Comparison of ENCODE assay signal across 1 cellular context in genomic region chr6:34810936-34811632, GRCh38.
TF ChIP-seq lines count a peak whose summit lies in the region.

No MANE protein-coding gene starts in this region.

TF ChIP-seq in K562, 482 proteins besides CTCF, POLR2A, EP300 and RAD21 (continued from another document):
- TF ChIP-seq NR4A1 (CRISPR knock-in tag; IDR thresholded peaks at IDR 0.05) (no peak), NR4A1 (tag; IDR thresholded peaks at IDR 0.05) (no peak), JUND (IDR thresholded peaks at IDR 0.05; ENCODE audit: borderline replicate concordance, low read depth, low read length) (no peak), JUND (tag; IDR thresholded peaks at IDR 0.05; ENCODE audit: borderline replicate concordance, low read depth, low read length) (peak; percentile 38; the same call in 1 of the 3 replicates), SETDB1 (IDR thresholded peaks at IDR 0.05; ENCODE audit: low read length) (no peak), ZBTB8A (IDR thresholded peaks at IDR 0.05; ENCODE audit: partially characterized antibody) (no peak), ZSCAN29 (IDR thresholded peaks at IDR 0.05) (no peak), NRF1 (conservative IDR thresholded peaks at IDR 0.05 in 1 of 2, IDR thresholded peaks at IDR 0.05 in 1 of 2) (no peak), USF1 (CRISPR knock-in tag; IDR thresholded peaks at IDR 0.05) (no peak), PHB (CRISPR knock-in tag; IDR thresholded peaks at IDR 0.05) (no peak), RBM22 (IDR thresholded peaks at IDR 0.05; ENCODE audit: low read depth, low read length, poor library complexity, severe bottlenecking) (no peak)
